ENCODE assay signal across 10 cellular contexts in genomic region chr12:88393017-88393767, GRCh38.
A peak's percentile ranks its signal among the peaks of the same experiment; 100 is the strongest.
DNase-seq lines count a peak whose midpoint lies in the region; ATAC-seq, FAIRE-seq and TF ChIP-seq lines count a peak whose summit lies in the region.
"Had no signal": no experiment of that assay in that cellular context is flagged by ENCODE, and none has a peak within 500 bp of the region (broad histone marks: within the 10 kb centered on the region; RNA-seq: fewer than 3 reads in every experiment).

No MANE protein-coding gene starts in this region.

- H3K9me3 ChIP-seq in astrocyte (ENCODE audit: insufficient read depth, low read depth, low read length), result no peaks in the 10 kb centered on the region

- DNase-seq in NCI-H1694 (lab: John Stamatoyannopoulos, UW), result peak; percentile 1
- DNase-seq in NCI-H1694 treated with DMSO at 0.1 percent for 48 hours (lab: John Stamatoyannopoulos, UW), result no peak
- DNase-seq in HS-27A (ENCODE audit: low read depth), result peak; percentile 19
- peak; percentile 10 for DNase-seq in astrocyte (ENCODE audit: low read depth)
- DNase-seq in osteocyte (ENCODE audit: extremely low spot score, unreplicated experiment), result no peak
- DNase-seq in RCC 7860 (ENCODE audit: low spot score), result no peak
- DNase-seq in activated naive CD4-positive, alpha-beta T cell treated with anti-CD3 and anti-CD28 coated beads, Interleukin-2, amount 50 U/mL, for 16 hours, result no peak

- H3K4me1 Mint-ChIP-seq in astrocyte (ENCODE audit: low read depth, unreplicated experiment) (peaks cover 12% of the 10 kb centered on the region), osteocyte (ENCODE audit: unreplicated experiment) (peaks cover 10% of the 10 kb centered on the region)

- no peak overlapping the region for H2AFZ ChIP-seq in astrocyte (ENCODE audit: low read depth, low read length)

- H3K9me3 Mint-ChIP-seq in astrocyte (ENCODE audit: unreplicated experiment) (no peaks in the 10 kb centered on the region), osteocyte (ENCODE audit: unreplicated experiment) (peaks cover 9% of the 10 kb centered on the region)
- H3K9me3 Mint-ChIP-seq: T-helper 1 cell treated with Interleukin-12 subunit alpha and Interleukin-12 subunit beta and Interleukin-4 antibody, amounts not matched to agents 30 μg/mL and 1 μg/mL, for 36 hours had no signal

- no peak overlapping the region for H3K4me2 ChIP-seq in astrocyte (ENCODE audit: low read length)

- no peak for ATAC-seq in HG03196 (IDR thresholded peaks at IDR 0.05; ENCODE audit: unreplicated experiment)

- no peaks in the 10 kb centered on the region for H4K20me1 ChIP-seq in astrocyte (ENCODE audit: insufficient read depth, low read length)

- H3K36me3 ChIP-seq in astrocyte (ENCODE audit: insufficient read depth, low read length), result no peaks in the 10 kb centered on the region

- H3K36me3 Mint-ChIP-seq in astrocyte (ENCODE audit: low read depth, unreplicated experiment) (no peaks in the 10 kb centered on the region), osteocyte (ENCODE audit: unreplicated experiment) (no peaks in the 10 kb centered on the region)

- FAIRE-seq in astrocyte (lab: Jason Lieb, UNC) (no peak), RCC 7860 (lab: Jason Lieb, UNC) (no peak)

- H3K27me3 Mint-ChIP-seq in astrocyte (ENCODE audit: low read depth, unreplicated experiment), result no peaks in the 10 kb centered on the region
- no peaks in the 10 kb centered on the region for H3K27me3 Mint-ChIP-seq in osteocyte (ENCODE audit: unreplicated experiment)
- H3K27me3 Mint-ChIP-seq: B cell had no signal

- H3K79me2 ChIP-seq in astrocyte (ENCODE audit: insufficient read depth, low read length), result no peaks in the 10 kb centered on the region

- TF ChIP-seq CTCF in astrocyte (IDR thresholded peaks at IDR 0.05; ENCODE audit: insufficient read depth, low read depth, low read length), result no peak
- TF ChIP-seq CTCF in osteocyte (IDR thresholded peaks at IDR 0.05), result peak; percentile 36

- H3K27ac Mint-ChIP-seq in astrocyte (ENCODE audit: unreplicated experiment) (peak overlapping the region; percentile 38), osteocyte (ENCODE audit: unreplicated experiment) (no peak overlapping the region)
- H3K27ac Mint-ChIP-seq: B cell; T-helper 1 cell treated with Interleukin-12 subunit alpha and Interleukin-12 subunit beta and Interleukin-4 antibody, amounts not matched to agents 30 μg/mL and 1 μg/mL, for 36 hours had no signal

- no peak overlapping the region for H3K4me3 Mint-ChIP-seq in astrocyte (ENCODE audit: unreplicated experiment)
- H3K4me3 Mint-ChIP-seq in osteocyte (ENCODE audit: unreplicated experiment), result no peak overlapping the region
- H3K4me3 Mint-ChIP-seq: B cell; T-helper 1 cell treated with Interleukin-12 subunit alpha and Interleukin-12 subunit beta and Interleukin-4 antibody, amounts not matched to agents 30 μg/mL and 1 μg/mL, for 36 hours had no signal

- peaks cover 15% of the 10 kb centered on the region for H3K4me1 ChIP-seq in astrocyte (ENCODE audit: insufficient read depth, low read length)

- H3K9ac ChIP-seq in astrocyte (ENCODE audit: low read length), result no peak overlapping the region

- H3K4me3 ChIP-seq in astrocyte (ENCODE audit: insufficient read depth, low read depth, low read length), result no peak overlapping the region

- no peak overlapping the region for H3K27ac ChIP-seq in astrocyte (ENCODE audit: low read depth, low read length)

- no peaks in the 10 kb centered on the region for H3K27me3 ChIP-seq in astrocyte (ENCODE audit: insufficient read depth, low read length)

Comparison
In these comparisons a context has a peak if more than half of its experiments do, and no peak if none do; other contexts are left out.
1. DNase-seq: peak in NCI-H1694 (single experiment), HS-27A (single experiment) and astrocyte (single experiment); none in NCI-H1694 treated with DMSO at 0.1 percent for 48 hours (single experiment), osteocyte (single experiment), RCC 7860 (single experiment) and activated naive CD4-positive, alpha-beta T cell treated with anti-CD3 and anti-CD28 coated beads, Interleukin-2, amount 50 U/mL, for 16 hours (single experiment).